In genomic region chr12:45674583-45674982, GRCh38 we compare ENCODE assay signal across 12 cellular contexts. TPM values are rescaled to one million over a fixed set of nuclear protein-coding genes. Genes with fewer than 3 reads are reported as not detected.
DNase-seq lines count a peak whose midpoint lies in the region; ATAC-seq and TF ChIP-seq lines count a peak whose summit lies in the region.
"Had no signal": no experiment of that assay in that cellular context is flagged by ENCODE, and none has a peak within 500 bp of the region (broad histone marks: within the 10 kb centered on the region; RNA-seq: fewer than 3 reads in every experiment).

No MANE protein-coding gene starts in this region.

- peaks cover 14% of the 10 kb centered on the region for H3K4me1 ChIP-seq in osteoblast (ENCODE audit: insufficient read depth, low read length)

- H3K27ac Mint-ChIP-seq in immature natural killer cell, result no peak overlapping the region
- H3K27ac Mint-ChIP-seq: stimulated activated naive CD8-positive, alpha-beta T cell treated with anti-CD3 and anti-CD28 coated beads, Interleukin-15, Interleukin-2, amounts not matched to agents 100 ng/mL and 50 ng/mL, for 24 hours; T-helper 1 cell treated with Interleukin-12 subunit alpha and Interleukin-12 subunit beta and Interleukin-4 antibody, amounts not matched to agents 30 μg/mL and 1 μg/mL, for 36 hours had no signal

- no peak overlapping the region for H3K4me3 ChIP-seq in osteoblast (ENCODE audit: insufficient read depth, low read length)

- H3K27ac ChIP-seq in osteoblast (ENCODE audit: low read depth, low read length), result no peak overlapping the region

- CTCF ChIA-PET in HEK293T (lab: Yijun Ruan, JAX), result no interaction called here

- H3K9me3 ChIP-seq in osteoblast (ENCODE audit: low read depth, low read length), result no peaks in the 10 kb centered on the region

- H3K4me2 ChIP-seq in osteoblast (ENCODE audit: insufficient read depth, low read length), result peak overlapping the region; percentile 9

- DNase-seq in DMS79 (lab: John Stamatoyannopoulos, UW) (peak; percentile 40), NCI-H2029 treated with DMSO at 0.1 percent for 48 hours (lab: John Stamatoyannopoulos, UW) (peak; percentile 70), dermis blood vessel endothelial cell (peak; percentile 66), osteoblast (ENCODE audit: insufficient read length, low spot score, missing footprints) (peak; percentile 57), HEK293T (ENCODE audit: extremely low spot score) (no peak), immature natural killer cell (no peak), globus pallidus (ENCODE audit: low spot score) (no peak)
- DNase-seq: activated gamma-delta T cell treated with Interleukin-2 at 50 U/mL for 16 hours, NCI-H2171 treated with DMSO at 0.1 percent for 48 hours had no signal

- H3K79me2 ChIP-seq in osteoblast (ENCODE audit: insufficient read depth, low read length), result no peaks in the 10 kb centered on the region

- no peaks in the 10 kb centered on the region for H3K36me3 Mint-ChIP-seq in immature natural killer cell

- peaks cover 15 to 18% of the 10 kb centered on the region in 2 donors for H3K4me1 Mint-ChIP-seq in immature natural killer cell

- H3K27me3 ChIP-seq in osteoblast (ENCODE audit: insufficient read depth, low read length), result no peaks in the 10 kb centered on the region

- no peak overlapping the region for H2AFZ ChIP-seq in osteoblast (ENCODE audit: low read length)

- H3K4me3 Mint-ChIP-seq in immature natural killer cell, result no peak overlapping the region
- H3K4me3 Mint-ChIP-seq: stimulated activated naive CD8-positive, alpha-beta T cell treated with anti-CD3 and anti-CD28 coated beads, Interleukin-15, Interleukin-2, amounts not matched to agents 100 ng/mL and 50 ng/mL, for 24 hours; T-helper 1 cell treated with Interleukin-12 subunit alpha and Interleukin-12 subunit beta and Interleukin-4 antibody, amounts not matched to agents 30 μg/mL and 1 μg/mL, for 36 hours had no signal

- ATAC-seq in HG02885 (IDR thresholded peaks at IDR 0.05; ENCODE audit: poor library complexity, unreplicated experiment), result no peak

- POLR2A ChIA-PET in HEK293T (lab: Yijun Ruan, JAX), result no interaction called here

- no peaks in the 10 kb centered on the region for H4K20me1 ChIP-seq in osteoblast (ENCODE audit: insufficient read depth, low read length)

- no peak for TF ChIP-seq CTCF in osteoblast (IDR thresholded peaks at IDR 0.05; ENCODE audit: extremely low read depth, low read depth, low read length)

- H3K9me3 Mint-ChIP-seq in immature natural killer cell, result no peaks in the 10 kb centered on the region
- H3K9me3 Mint-ChIP-seq: stimulated activated naive CD8-positive, alpha-beta T cell treated with anti-CD3 and anti-CD28 coated beads, Interleukin-15, Interleukin-2, amounts not matched to agents 100 ng/mL and 50 ng/mL, for 24 hours; T-helper 1 cell treated with Interleukin-12 subunit alpha and Interleukin-12 subunit beta and Interleukin-4 antibody, amounts not matched to agents 30 μg/mL and 1 μg/mL, for 36 hours had no signal

- no peaks in the 10 kb centered on the region for H3K36me3 ChIP-seq in osteoblast (ENCODE audit: insufficient read depth, low read length)

- no peaks in the 10 kb centered on the region for H3K27me3 Mint-ChIP-seq in immature natural killer cell (ENCODE audit: low read depth in 3 of 3)
- H3K27me3 Mint-ChIP-seq: stimulated activated naive CD8-positive, alpha-beta T cell treated with anti-CD3 and anti-CD28 coated beads, Interleukin-15, Interleukin-2, amounts not matched to agents 100 ng/mL and 50 ng/mL, for 24 hours had no signal

TF ChIP-seq in HEK293T, 16 proteins besides CTCF, POLR2A, EP300 and RAD21:
- no peak for TF ChIP-seq BHLHE40 (IDR thresholded peaks at IDR 0.05; ENCODE audit: borderline replicate concordance)
- TF ChIP-seq TARDBP (IDR thresholded peaks at IDR 0.05), result no peak
- TF ChIP-seq ZNF384 (IDR thresholded peaks at IDR 0.05), result no peak
- no peak for TF ChIP-seq CTBP1 (IDR thresholded peaks at IDR 0.05; ENCODE audit: borderline replicate concordance)
- TF ChIP-seq HDGF (IDR thresholded peaks at IDR 0.05; ENCODE audit: borderline replicate concordance), result no peak
- TF ChIP-seq FOXA1 (IDR thresholded peaks at IDR 0.05), result no peak
- TF ChIP-seq NFRKB (IDR thresholded peaks at IDR 0.05), result no peak
- no peak for TF ChIP-seq L3MBTL2 (conservative IDR thresholded peaks at IDR 0.05)
- TF ChIP-seq LEF1 (IDR thresholded peaks at IDR 0.05; ENCODE audit: borderline replicate concordance), result no peak
- no peak for TF ChIP-seq PKNOX1 (IDR thresholded peaks at IDR 0.05)
- no peak for TF ChIP-seq SUZ12 (IDR thresholded peaks at IDR 0.05)
- no peak for TF ChIP-seq ELF4 (IDR thresholded peaks at IDR 0.05)
- no peak for TF ChIP-seq FOXM1 (IDR thresholded peaks at IDR 0.05; ENCODE audit: borderline replicate concordance)
- TF ChIP-seq SP1 (IDR thresholded peaks at IDR 0.05), result no peak
- no peak for TF ChIP-seq FOXK2 (IDR thresholded peaks at IDR 0.05)
- no peak for TF ChIP-seq ARNT (IDR thresholded peaks at IDR 0.05)
TF ChIP-seq in HEK293T: peak in this region for 0.

RNA-seq across cellular contexts. Expression of gene ARID2, which starts 54.9 kb away (rescaled TPM):
- total RNA-seq in dermis blood vessel endothelial cell (18.4 and 20.7 TPM in 2 replicates), osteoblast (21.0 and 23.0 TPM in 2 replicates)
- 10 to 100 TPM in 1 of 3 donors, 1 to 10 TPM in 2; 3.8 to 14.8 (median 4.3) TPM for polyA plus RNA-seq in immature natural killer cell

Comparison
In these comparisons a context has a peak if more than half of its experiments do, and no peak if none do; other contexts are left out.
1. DNase-seq: peak in DMS79 (single experiment), NCI-H2029 treated with DMSO at 0.1 percent for 48 hours (single experiment), dermis blood vessel endothelial cell (single experiment) and osteoblast (single experiment); none in HEK293T (single experiment), immature natural killer cell (0 of 3) and globus pallidus (single experiment).